ENCODE assay signal across 21 cellular contexts in genomic region chr12:90682398-90682797, GRCh38.
DNase-seq lines count a peak whose midpoint lies in the region; ATAC-seq and TF ChIP-seq lines count a peak whose summit lies in the region.
"Had no signal": no experiment of that assay in that cellular context is flagged by ENCODE, and none has a peak within 500 bp of the region (broad histone marks: within the 10 kb centered on the region; RNA-seq: fewer than 3 reads in every experiment).

No MANE protein-coding gene starts in this region.

- no peak for TF ChIP-seq CTCF in mammary epithelial cell (conservative IDR thresholded peaks at IDR 0.05 in 1 of 2, IDR thresholded peaks at IDR 0.05 in 1 of 2; ENCODE audit: extremely low read depth in 1 of 2, insufficient read depth in 1 of 2, low read depth in 1 of 2, low read length in 2 of 2)

- 0% methylated on average over 1 of the region's 1 CpG for WGBS in mammary epithelial cell (ENCODE audit: low coverage, missing lambda C conversion rate)

- no TSS peak for BruUV-seq in mammary epithelial cell (replicated peaks; lab: Mats Ljungman, UMichigan)

- no peaks in the 10 kb centered on the region for H3K27me3 ChIP-seq in mammary epithelial cell (ENCODE audit: insufficient read depth, low read length)
- H3K27me3 ChIP-seq: body of pancreas, dorsolateral prefrontal cortex, neutrophil, SJSA1 had no signal

- intact Hi-C loops in mammary epithelial cell (cut with micrococcal nuclease), result no loop called here

- ATAC-seq in HG02759 (IDR thresholded peaks at IDR 0.05; ENCODE audit: unreplicated experiment), result no peak
- no peak for ATAC-seq in HG03159 (IDR thresholded peaks at IDR 0.05; ENCODE audit: unreplicated experiment)
- ATAC-seq: activated CD8-positive, alpha-beta T cell treated with anti-CD3 and anti-CD28 coated beads for 36 hours; body of pancreas had no signal

- H3K4me2 ChIP-seq in mammary epithelial cell (ENCODE audit: insufficient read depth, low read depth, low read length), result no peak overlapping the region
- H3K4me2 ChIP-seq: PC-9 had no signal

- no peak overlapping the region for H3K9ac ChIP-seq in mammary epithelial cell (ENCODE audit: insufficient read depth, low read length)

- no peak overlapping the region for H3K27ac ChIP-seq in mammary epithelial cell (ENCODE audit: insufficient read depth, low read depth, low read length)
- H3K27ac ChIP-seq: body of pancreas, dorsolateral prefrontal cortex, neutrophil, PC-9, SJSA1, thoracic aorta had no signal

- no peaks in the 10 kb centered on the region for H3K9me3 ChIP-seq in mammary epithelial cell (replicated peaks; ENCODE audit: insufficient read depth, low read length)
- H3K9me3 ChIP-seq: body of pancreas, neutrophil, SJSA1, thoracic aorta had no signal

- peaks cover 6% of the 10 kb centered on the region for H3K4me1 ChIP-seq in mammary epithelial cell (ENCODE audit: insufficient read depth, low read length)
- H3K4me1 ChIP-seq: body of pancreas, SJSA1 had no signal

- in situ Hi-C loops in mammary epithelial cell (cut with MboI; ENCODE audit: low sequenced_read_pairs in 2 of 2), result loop anchor here in 1 of 2 donors (25.0 kb wide), 1 partner anchor 230 kb away; no protein-coding TSS in a partner anchor

- H4K20me1 ChIP-seq in mammary epithelial cell (ENCODE audit: insufficient read depth, low read length), result no peaks in the 10 kb centered on the region

- dilution Hi-C loops in mammary epithelial cell (cut with HindIII; ENCODE audit: low sequenced_read_pairs), result no loop called here

- H3K79me2 ChIP-seq in mammary epithelial cell (ENCODE audit: insufficient read depth, low read length), result no peaks in the 10 kb centered on the region

- H3K4me3 ChIP-seq in mammary epithelial cell (replicated peaks in 1 of 3; ENCODE audit: insufficient read depth in 1 of 3, low read depth in 2 of 3, low read length in 3 of 3), result no peak overlapping the region
- H3K4me3 ChIP-seq: body of pancreas, dorsolateral prefrontal cortex, PC-9, SJSA1, thoracic aorta had no signal

- DNase-seq in AG20443 (ENCODE audit: low spot score) (peak; percentile 46), LHCN-M2 (ENCODE audit: low read depth) (peak; percentile 67), mammary epithelial cell (peak; percentile 21), non-pigmented ciliary epithelial cell (ENCODE audit: low read depth) (peak; percentile 58), T-helper 1 cell (no peak), GDM1 (lab: John Stamatoyannopoulos, UW) (no peak)
- DNase-seq: activated CD4-positive, CD25-positive, alpha-beta regulatory T cell; activated CD8-positive, alpha-beta T cell treated with anti-CD3 and anti-CD28 coated beads for 36 hours; activated naive CD4-positive, alpha-beta T cell treated with anti-CD3 and anti-CD28 coated beads for 36 hours; activated T-cell treated with anti-CD3 and anti-CD28 coated beads, Interleukin-2, amount 50 U/mL, for 1 hour; body of pancreas; dorsolateral prefrontal cortex; H7; NCI-H187; PC-9; stimulated activated CD4-positive, alpha-beta T cell treated with anti-CD3 and anti-CD28 coated beads, Interleukin-15, amount 100 ng/mL, for 24 hours had no signal

- CTCF ChIA-PET in mammary epithelial cell (lab: Charles Lee; ENCODE audit: low non-redundant PET), result no interaction called here

- no peaks in the 10 kb centered on the region for H3K36me3 ChIP-seq in mammary epithelial cell (ENCODE audit: insufficient read depth, low read length)
- H3K36me3 ChIP-seq: neutrophil, SJSA1, thoracic aorta had no signal

- no peak overlapping the region for H2AFZ ChIP-seq in mammary epithelial cell (ENCODE audit: low read depth, low read length)
- H2AFZ ChIP-seq: PC-9 had no signal

Comparison
In these comparisons a context has a peak if more than half of its experiments do, and no peak if none do; other contexts are left out.
1. DNase-seq: peak in AG20443 (single experiment), LHCN-M2 (single experiment), mammary epithelial cell (single experiment) and non-pigmented ciliary epithelial cell (single experiment); none in T-helper 1 cell (0 of 5) and GDM1 (single experiment).